ENCODE assay signal across 20 cellular contexts in genomic region chr12:65784616-65785015, GRCh38. TPM values are rescaled to one million over a fixed set of nuclear protein-coding genes. Genes with fewer than 3 reads are reported as not detected.
DNase-seq lines count a peak whose midpoint lies in the region; TF ChIP-seq lines count a peak whose summit lies in the region.
"Had no signal": no experiment of that assay in that cellular context is flagged by ENCODE, and none has a peak within 500 bp of the region (broad histone marks: within the 10 kb centered on the region; RNA-seq: fewer than 3 reads in every experiment).

No MANE protein-coding gene starts in this region.

- no peaks in the 10 kb centered on the region for H3K27me3 Mint-ChIP-seq in Caco-2 (ENCODE audit: insufficient read depth, unreplicated experiment)
- H3K27me3 Mint-ChIP-seq: CD4-positive, CD25-positive, alpha-beta regulatory T cell had no signal

- POLR2A ChIA-PET in Caco-2 (lab: Charles Lee): no interaction called here

- no peak overlapping the region for H4K8ac ChIP-seq in trophoblast cell (ENCODE audit: low read depth, low read length)

- H2BK120ac ChIP-seq in trophoblast cell (ENCODE audit: insufficient read depth, low read length, poor library complexity): no peak overlapping the region

- no peak for TF ChIP-seq EP300 in esophagus muscularis mucosa (IDR thresholded peaks at IDR 0.05)

- no peak overlapping the region for H3K14ac ChIP-seq in trophoblast cell (ENCODE audit: low read length)

- H3K4ac ChIP-seq in trophoblast cell (ENCODE audit: low read depth, low read length): no peak overlapping the region

- H3K27ac ChIP-seq in GM23248 (no peak overlapping the region), esophagus muscularis mucosa (replicated peaks in 1 of 4) (no peak overlapping the region), trophoblast cell (ENCODE audit: low read depth, low read length) (no peak overlapping the region)
- H3K27ac ChIP-seq: KMS-11, SK-N-MC had no signal

- H2BK5ac ChIP-seq in trophoblast cell (ENCODE audit: low read depth, low read length, poor library complexity): no peak overlapping the region

- in situ Hi-C loops in GM23248 (cut with MboI): no loop called here

- H4K20me1 ChIP-seq in GM23248 (ENCODE audit: insufficient read depth): no peaks in the 10 kb centered on the region

- no peaks in the 10 kb centered on the region for H3K9me3 Mint-ChIP-seq in Caco-2 (ENCODE audit: unreplicated experiment)

- H3K27me3 ChIP-seq in GM23248 (replicated peaks; ENCODE audit: insufficient read depth) (no peaks in the 10 kb centered on the region), esophagus muscularis mucosa (peaks cover 0 to 9% (median 0%) of the 10 kb centered on the region in 4 donors), trophoblast cell (ENCODE audit: insufficient read depth, low read length) (no peaks in the 10 kb centered on the region), Caco-2 (replicated peaks; ENCODE audit: control insufficient read depth, insufficient read depth, low read length) (no peaks in the 10 kb centered on the region; the same call in 1 of the 2 replicates)

- H3K4me2 ChIP-seq in GM23248 (ENCODE audit: unreplicated experiment) (no peak overlapping the region), trophoblast cell (ENCODE audit: low read length) (no peak overlapping the region)
- H3K4me2 ChIP-seq: KMS-11 had no signal

- H3K4me1 Mint-ChIP-seq in Caco-2 (ENCODE audit: low read depth, unreplicated experiment): no peaks in the 10 kb centered on the region
- H3K4me1 Mint-ChIP-seq: CD4-positive, CD25-positive, alpha-beta regulatory T cell had no signal

- H3F3A ChIP-seq in GM23248 (ENCODE audit: insufficient read depth): peaks cover 3% of the 10 kb centered on the region; the same call in 1 of the 2 replicates

- no TSS peak for BruUV-seq in Caco-2 (replicated peaks; lab: Mats Ljungman, UMichigan)

- H3K79me1 ChIP-seq in trophoblast cell (ENCODE audit: low read length): peaks cover 4% of the 10 kb centered on the region

- CTCF ChIA-PET in Caco-2 (lab: Charles Lee): no interaction called here

- no peak overlapping the region for H3K18ac ChIP-seq in trophoblast cell (ENCODE audit: low read length)

- no peak overlapping the region for H3K27ac Mint-ChIP-seq in Caco-2 (ENCODE audit: unreplicated experiment)
- H3K27ac Mint-ChIP-seq: CD4-positive, CD25-positive, alpha-beta regulatory T cell had no signal

- no peak overlapping the region for H2AK5ac ChIP-seq in trophoblast cell (ENCODE audit: low read length)

- H4K12ac ChIP-seq in trophoblast cell (ENCODE audit: low read depth, low read length): no peak overlapping the region

- intact Hi-C loops in esophagus muscularis mucosa (cut with DNase I) (no loop called here), Caco-2 (cut with micrococcal nuclease; ENCODE audit: unreplicated experiment) (no loop called here)

- 40 to 46% methylated on average over 5 of the region's 5 CpGs for WGBS in GM23248 (ENCODE audit: low coverage in 1 of 2, low lambda C conversion rate in 2 of 2, missing lambda C conversion rate in 2 of 2), 2 experiments
- WGBS in esophagus muscularis mucosa: 91% methylated on average over 5 of the region's 5 CpGs
- WGBS in trophoblast cell (ENCODE audit: extremely low coverage, insufficient coverage, insufficient read length): no CpG with 5 or more reads among the region's 5 CpGs

- H2BK12ac ChIP-seq in trophoblast cell (ENCODE audit: low read length): peak overlapping the region; percentile 32

- no peak overlapping the region for H3K23ac ChIP-seq in trophoblast cell (ENCODE audit: low read length)

- no peak overlapping the region for H2AFZ ChIP-seq in GM23248
- H2AFZ ChIP-seq in trophoblast cell (ENCODE audit: insufficient read depth, low read length, poor library complexity): no peak overlapping the region

- no peaks in the 10 kb centered on the region for H3K9me3 ChIP-seq in GM23248 (ENCODE audit: low read depth)
- no peaks in the 10 kb centered on the region for H3K9me3 ChIP-seq in esophagus muscularis mucosa
- H3K9me3 ChIP-seq in trophoblast cell (ENCODE audit: insufficient read depth, low read depth, low read length): no peaks in the 10 kb centered on the region
- no peaks in the 10 kb centered on the region for H3K9me3 ChIP-seq in Caco-2

- H3K4me3 ChIP-seq in GM23248 (no peak overlapping the region), esophagus muscularis mucosa (no peak overlapping the region), trophoblast cell (ENCODE audit: low read depth, low read length) (no peak overlapping the region), Caco-2 (ENCODE audit: low read depth, low read length) (no peak overlapping the region)
- H3K4me3 ChIP-seq: SK-N-MC had no signal

- H3K79me2 ChIP-seq in GM23248 (ENCODE audit: insufficient read depth) (no peaks in the 10 kb centered on the region), trophoblast cell (ENCODE audit: control insufficient read depth, insufficient read depth, low read length, poor library complexity) (no peaks in the 10 kb centered on the region)

- no peaks in the 10 kb centered on the region for H3K4me1 ChIP-seq in GM23248 (ENCODE audit: insufficient read depth)
- H3K4me1 ChIP-seq in esophagus muscularis mucosa: no peaks in the 10 kb centered on the region
- H3K4me1 ChIP-seq in trophoblast cell (ENCODE audit: control insufficient read depth in 1 of 2, insufficient read depth in 2 of 2, low read length in 2 of 2): peaks cover 2 to 3% of the 10 kb centered on the region in 2 experiments
- peaks cover 5% of the 10 kb centered on the region; the same call in 1 of the 2 replicates for H3K4me1 ChIP-seq in Caco-2

- H4K91ac ChIP-seq in trophoblast cell (ENCODE audit: low read depth, low read length): no peak overlapping the region

- H3K4me3 Mint-ChIP-seq in Caco-2 (ENCODE audit: unreplicated experiment): no peak overlapping the region
- H3K4me3 Mint-ChIP-seq: CD4-positive, CD25-positive, alpha-beta regulatory T cell had no signal

- TF ChIP-seq POLR2A in esophagus muscularis mucosa (IDR thresholded peaks at IDR 0.05; ENCODE audit: low read depth): no peak

- H3K36me3 ChIP-seq in GM23248 (ENCODE audit: low read depth) (no peaks in the 10 kb centered on the region), esophagus muscularis mucosa (no peaks in the 10 kb centered on the region), trophoblast cell (ENCODE audit: control insufficient read depth in 1 of 2, insufficient read depth in 2 of 2, low read length in 2 of 2) (no peaks in the 10 kb centered on the region), Caco-2 (ENCODE audit: control insufficient read depth, insufficient read depth, low read length) (no peaks in the 10 kb centered on the region)

- DNase-seq in GM23248 (peak; percentile 40), esophagus muscularis mucosa (ENCODE audit: extremely low spot score) (peak; percentile 29), left kidney (ENCODE audit: low read depth, low spot score) (peak; percentile 12), trophoblast cell (no peak), ureter (ENCODE audit: low spot score) (no peak), kidney tubule cell (ENCODE audit: low spot score) (no peak), Caco-2 (no peak)
- DNase-seq: CD4-positive, CD25-positive, alpha-beta regulatory T cell; DMS79; IMR-90; MV-4-11; NCI-H1105 treated with DMSO at 0.1 percent for 48 hours; NCI-H1694; NCI-H2081 treated with DMSO at 0.1 percent for 48 hours; NCI-H2171 treated with DMSO at 0.1 percent for 48 hours; NCI-H446; NCI-H526; SHP77 treated with DMSO at 0.1 percent for 48 hours had no signal

- H3K9me2 ChIP-seq in GM23248 (ENCODE audit: insufficient read depth): no peaks in the 10 kb centered on the region

- TF ChIP-seq CTCF in esophagus muscularis mucosa (IDR thresholded peaks at IDR 0.05) (no peak), Caco-2 (IDR thresholded peaks at IDR 0.05; ENCODE audit: insufficient read depth in 1 of 2, low read depth in 1 of 2, low read length in 1 of 2, severe bottlenecking in 1 of 2, unreplicated experiment in 1 of 2) (no peak)

- H3K9ac ChIP-seq in GM23248: no peak overlapping the region
- no peak overlapping the region for H3K9ac ChIP-seq in trophoblast cell (ENCODE audit: low read length)
- H3K9ac ChIP-seq: KMS-11 had no signal

- H3K36me3 Mint-ChIP-seq in Caco-2 (ENCODE audit: insufficient read depth, unreplicated experiment): no peaks in the 10 kb centered on the region
- H3K36me3 Mint-ChIP-seq: CD4-positive, CD25-positive, alpha-beta regulatory T cell had no signal

RNA-seq across cellular contexts. Expression of gene HMGA2, which starts 39.7 kb away (rescaled TPM):
- total RNA-seq in GM23248 (2014; rRNA removed; shearing (Covaris generic)): 16.6 and 26.7 TPM in 2 replicates
- 6.4 and 7.8 TPM in 2 replicates for polyA plus RNA-seq in GM23248 (2016; fragmentation: Nextera tagmentation; extraction: Ambion mirVana)
- total RNA-seq in esophagus muscularis mucosa (under 1 TPM in 3 of 4 donors, not detected in 1; 0.06 to 0.33 (median 0.11) TPM), ureter (not detected), Caco-2 (2022) (36.7 and 38.8 TPM in 2 replicates)
- polyA plus RNA-seq in trophoblast cell (2013): 268 and 276 TPM in 2 replicates
- polyA plus RNA-seq: CD4-positive, CD25-positive, alpha-beta regulatory T cell had no signal

Comparison
In these comparisons a context has a peak if more than half of its experiments do, and no peak if none do; other contexts are left out.
1. DNase-seq: peak in GM23248 (single experiment), esophagus muscularis mucosa (single experiment) and left kidney (single experiment); none in trophoblast cell (0 of 2), ureter (single experiment), kidney tubule cell (single experiment) and Caco-2 (0 of 2).
2. RNA of gene HMGA2, which starts 39.7 kb away (total RNA-seq): 36.7 to 38.8 TPM in Caco-2 and 16.6 to 26.7 TPM in GM23248; not detected in ureter (single experiment) and 0.06 to 0.33 TPM in esophagus muscularis mucosa; every median in the first group is over 10 times any median in the second.